Comparison of ENCODE assay signal across 1 cellular context in genomic region chr3:186922790-186923189, GRCh38.
TF ChIP-seq lines count a peak whose summit lies in the region.

No MANE protein-coding gene starts in this region.

TF ChIP-seq in HEK293, 187 proteins besides CTCF, POLR2A, EP300 and RAD21 (continued from another document):
- TF ChIP-seq ZSCAN18 (tag by site-specific recombination; IDR thresholded peaks at IDR 0.05), result no peak
- TF ChIP-seq ZNF175 (tag by site-specific recombination; IDR thresholded peaks at IDR 0.05), result no peak
- TF ChIP-seq IKZF3 (tag by site-specific recombination; IDR thresholded peaks at IDR 0.05), result no peak
TF ChIP-seq in HEK293: peak in this region for 1.
